In genomic region chr7:101125989-101126650, GRCh38 we compare ENCODE assay signal across 8 cellular contexts. TPM values are rescaled to one million over a fixed set of nuclear protein-coding genes. Genes with fewer than 3 reads are reported as not detected.
A peak's percentile ranks its signal among the peaks of the same experiment; 100 is the strongest.
DNase-seq lines count a peak whose midpoint lies in the region; ATAC-seq and TF ChIP-seq lines count a peak whose summit lies in the region.

No MANE protein-coding gene starts in this region.

- H3K27me3 ChIP-seq in WERI-Rb-1 (ENCODE audit: insufficient read depth, low read depth, severe bottlenecking) = peaks cover 90% of the 10 kb centered on the region

- peaks cover 51% of the 10 kb centered on the region for H3K4me1 ChIP-seq in mesodermal cell (ENCODE audit: control insufficient read depth, insufficient read depth, low read length, poor library complexity, severe bottlenecking)

- CTCF ChIA-PET in AG04449 (lab: Yijun Ruan, JAX) = interaction anchor here (1.1 to 4.3 kb wide), 7 partner anchors 8 to 49 kb away, joined by 3 to 14 read pairs (median 5); no protein-coding TSS in a partner anchor

- peak overlapping the region; percentile 82 to 92 for H3K27ac ChIP-seq in coronary artery
- H3K27ac ChIP-seq in mesodermal cell (ENCODE audit: low read depth, low read length, severe bottlenecking) = peak overlapping the region; percentile 79
- no peak overlapping the region for H3K27ac ChIP-seq in WERI-Rb-1

- H3K4me3 ChIP-seq in AG04449 (ENCODE audit: low read depth, low read length) = peak overlapping the region; percentile 86
- peak overlapping the region; percentile 70 for H3K4me3 ChIP-seq in coronary artery
- H3K4me3 ChIP-seq in mesodermal cell (ENCODE audit: extremely low read depth, insufficient read depth, low read length, poor library complexity, severe bottlenecking) = no peak overlapping the region
- H3K4me3 ChIP-seq in WERI-Rb-1 (ENCODE audit: low read depth, low read length) = no peak overlapping the region

- POLR2A ChIA-PET in AG04449 (lab: Yijun Ruan, JAX) = interaction anchor here (0.5 to 7.6 kb wide), 11 partner anchors 8 to 400 kb away, joined by 3 to 143 read pairs (median 12); partner anchors contain the start of gene TRIM56

- WGBS in mesodermal cell (ENCODE audit: insufficient coverage in 2 of 2), 2 experiments = 81 to 86% methylated on average over 5 to 14 of the region's 15 CpGs

- H3K9me3 ChIP-seq in mesodermal cell (ENCODE audit: control insufficient read depth, low read length) (no peaks in the 10 kb centered on the region), WERI-Rb-1 (ENCODE audit: severe bottlenecking) (peaks cover 4% of the 10 kb centered on the region)

- ATAC-seq in GM19463 (IDR thresholded peaks at IDR 0.05; ENCODE audit: unreplicated experiment) = peak; percentile 60

- TF ChIP-seq CTCF in AG04449 (IDR thresholded peaks at IDR 0.05; ENCODE audit: insufficient read depth, low read length, missing control alignments) (no peak), coronary artery (IDR thresholded peaks at IDR 0.05) (no peak), WERI-Rb-1 (IDR thresholded peaks at IDR 0.05; ENCODE audit: low read depth, low read length) (no peak)

- DNase-seq in AG04449 (ENCODE audit: low read depth, low spot score) (no peak), NAMALWA (ENCODE audit: low spot score) (peak; percentile 73), coronary artery (ENCODE audit: low spot score) (peak; percentile 89), WERI-Rb-1 (no peak), HuH-7.5 (ENCODE audit: low spot score) (no peak)
- no peak for DNase-seq in stimulated activated CD4-positive, alpha-beta T cell treated with anti-CD3 and anti-CD28 coated beads, Interleukin-2, amount 100 ng/mL, for 24 hours

- H3K36me3 ChIP-seq in mesodermal cell (ENCODE audit: control insufficient read depth, insufficient read depth, low read length) (peaks cover 32% of the 10 kb centered on the region), WERI-Rb-1 (no peaks in the 10 kb centered on the region)

RNA-seq across cellular contexts. Expression of gene SERPINE1, which starts 0.8 kb away (rescaled TPM):
- polyA plus RNA-seq in mesodermal cell (2013, experiment 1 of 2) = 150 TPM
- 117 TPM for polyA plus RNA-seq in mesodermal cell (2013, experiment 2 of 2)

RNA-seq across cellular contexts. Expression of gene AP1S1, which starts 28.2 kb away (rescaled TPM):
- 98.7 TPM for polyA plus RNA-seq in mesodermal cell (2013, experiment 1 of 2)
- polyA plus RNA-seq in mesodermal cell (2013, experiment 2 of 2) = 82.7 TPM

RNA-seq across cellular contexts. Expression of gene VGF, which starts 39.2 kb away (rescaled TPM):
- 79.3 TPM for polyA plus RNA-seq in mesodermal cell (2013, experiment 1 of 2)
- 56.9 TPM for polyA plus RNA-seq in mesodermal cell (2013, experiment 2 of 2)

RNA-seq across cellular contexts. Expression of gene TRIM56, which starts 40.8 kb away (rescaled TPM):
- polyA plus RNA-seq in mesodermal cell (2013, experiment 1 of 2) = 4.3 TPM
- polyA plus RNA-seq in mesodermal cell (2013, experiment 2 of 2) = 4.8 TPM

RNA-seq across cellular contexts. Expression of gene NAT16, which starts 54.0 kb away (rescaled TPM):
- 0.70 TPM for polyA plus RNA-seq in mesodermal cell (2013, experiment 1 of 2)
- 0.20 TPM for polyA plus RNA-seq in mesodermal cell (2013, experiment 2 of 2)

Comparison
In these comparisons a context has a peak if more than half of its experiments do, and no peak if none do; other contexts are left out.
1. DNase-seq: peak in NAMALWA (single experiment) and coronary artery (single experiment); none in AG04449 (single experiment), WERI-Rb-1 (single experiment), HuH-7.5 (single experiment) and stimulated activated CD4-positive, alpha-beta T cell treated with anti-CD3 and anti-CD28 coated beads, Interleukin-2, amount 100 ng/mL, for 24 hours (0 of 2).
2. H3K4me3 ChIP-seq: peak in AG04449 (single experiment) and coronary artery (single experiment); none in mesodermal cell (single experiment) and WERI-Rb-1 (single experiment).